In genomic region chr19:46803555-46803954, GRCh38 we compare ENCODE assay signal across 15 cellular contexts.
"Had no signal": no experiment of that assay in that cellular context is flagged by ENCODE, and none has a peak within 500 bp of the region (broad histone marks: within the 10 kb centered on the region; RNA-seq: fewer than 3 reads in every experiment).

No MANE protein-coding gene starts in this region.

- H3K36me3 ChIP-seq: breast epithelium, esophagus muscularis mucosa, left lung, ovary, thoracic aorta had no signal

- H3K4me3 ChIP-seq: breast epithelium, esophagus muscularis mucosa, left lung, ovary, thoracic aorta had no signal

- DNase-seq: activated CD4-positive, alpha-beta memory T cell treated with anti-CD3 and anti-CD28 coated beads for 36 hours; activated gamma-delta T cell; activated naive CD8-positive, alpha-beta T cell treated with anti-CD3 and anti-CD28 coated beads for 36 hours; activated T-cell treated with anti-CD3 and anti-CD28 coated beads, Interleukin-2, amount 50 U/mL, for 48 hours; left lung; mesenchymal stem cell; ovary; stimulated activated CD4-positive, alpha-beta T cell treated with anti-CD3 and anti-CD28 coated beads, Interleukin-15, amount 100 ng/mL, for 24 hours; stimulated activated CD4-positive, alpha-beta T cell treated with anti-CD3 and anti-CD28 coated beads, Interleukin-4, amount 100 ng/mL, for 4 hours; stimulated activated naive CD8-positive, alpha-beta T cell treated with anti-CD3 and anti-CD28 coated beads, Interleukin-15, amount 100 ng/mL, for 72 hours; T-helper 1 cell had no signal

- H3K27ac ChIP-seq: breast epithelium, esophagus muscularis mucosa, left lung, ovary, thoracic aorta, VCaP had no signal

- H3K4me1 ChIP-seq: breast epithelium, esophagus muscularis mucosa, left lung had no signal

- H3K9me3 ChIP-seq: breast epithelium, esophagus muscularis mucosa, left lung, ovary, thoracic aorta had no signal

- H3K27me3 ChIP-seq: breast epithelium, esophagus muscularis mucosa, left lung, ovary had no signal
